8 cellular contexts compared by ENCODE assay signal in genomic region chr6:20811112-20811746, GRCh38.
DNase-seq lines count a peak whose midpoint lies in the region; ATAC-seq, FAIRE-seq and TF ChIP-seq lines count a peak whose summit lies in the region.

No MANE protein-coding gene starts in this region.

- CTCF ChIA-PET in OCI-LY7 (lab: Charles Lee; ENCODE audit: unreplicated experiment) = no interaction called here

- no peak for FAIRE-seq in frontal cortex (lab: Jason Lieb, UNC)

- no peak overlapping the region for H3K4me3 ChIP-seq in AG09309 (ENCODE audit: control insufficient read depth, low read depth, low read length)
- no peak overlapping the region for H3K4me3 ChIP-seq in gastroesophageal sphincter
- no peak overlapping the region for H3K4me3 ChIP-seq in OCI-LY7 (ENCODE audit: low read depth, low read length, poor library complexity, severe bottlenecking)

- WGBS in gastroesophageal sphincter (ENCODE audit: low coverage in 1 of 2), 2 donors = 10 to 19% methylated on average over 4 to 6 of the region's 6 CpGs

- no peaks in the 10 kb centered on the region for H3K9me2 ChIP-seq in OCI-LY7 (ENCODE audit: insufficient read depth, low read length)

- no peak for TF ChIP-seq EP300 in gastroesophageal sphincter (IDR thresholded peaks at IDR 0.05)

- H3K36me3 ChIP-seq in gastroesophageal sphincter (no peaks in the 10 kb centered on the region), OCI-LY7 (ENCODE audit: insufficient read depth, low read length) (no peaks in the 10 kb centered on the region)

- H3K9me3 ChIP-seq in gastroesophageal sphincter = peaks cover 0 to 16% (median 0%) of the 10 kb centered on the region in 3 donors
- no peaks in the 10 kb centered on the region for H3K9me3 ChIP-seq in OCI-LY7 (ENCODE audit: low read length)

- peaks cover 5% of the 10 kb centered on the region for H3K4me1 Mint-ChIP-seq in stimulated activated memory B cell treated with anti-CD40 and anti-IgM and Interleukin-4, amounts not matched to agents 10 μg/mL and 1 μg/mL and 100 μg/mL, for 72 hours

- H4K20me1 ChIP-seq in OCI-LY7 (ENCODE audit: insufficient read depth, low read length) = no peaks in the 10 kb centered on the region

- H3K36me3 Mint-ChIP-seq in stimulated activated memory B cell treated with anti-CD40 and anti-IgM and Interleukin-4, amounts not matched to agents 10 μg/mL and 1 μg/mL and 100 μg/mL, for 72 hours = peaks cover 53% of the 10 kb centered on the region

- H3K4me1 ChIP-seq in gastroesophageal sphincter (peaks cover 0 to 23% (median 0%) of the 10 kb centered on the region in 3 donors), OCI-LY7 (ENCODE audit: insufficient read depth, low read length, poor library complexity, severe bottlenecking) (no peaks in the 10 kb centered on the region)

- no peaks in the 10 kb centered on the region for H3K27me3 Mint-ChIP-seq in stimulated activated memory B cell treated with anti-CD40 and anti-IgM and Interleukin-4, amounts not matched to agents 10 μg/mL and 1 μg/mL and 100 μg/mL, for 72 hours

- no TSS peak for BruUV-seq in OCI-LY7 (replicated peaks; lab: Mats Ljungman, UMichigan)

- DNase-seq in AG09309 (ENCODE audit: low read depth) = peak; percentile 84
- peak; percentile 84 for DNase-seq in HT-29 (ENCODE audit: low spot score)
- DNase-seq in amniotic epithelial cell (ENCODE audit: low read depth) = peak; percentile 99
- peak; percentile 86 for DNase-seq in islet precursor cell
- no peak for DNase-seq in frontal cortex (ENCODE audit: low spot score in 2 of 2)
- DNase-seq in OCI-LY7 (ENCODE audit: low spot score) = no peak

- no peak for ATAC-seq in gastroesophageal sphincter
- ATAC-seq in stimulated activated memory B cell treated with anti-CD40 and anti-IgM and Interleukin-4, amounts not matched to agents 10 μg/mL and 1 μg/mL and 100 μg/mL, for 72 hours = no peak

- no peak overlapping the region for H3K27ac Mint-ChIP-seq in stimulated activated memory B cell treated with anti-CD40 and anti-IgM and Interleukin-4, amounts not matched to agents 10 μg/mL and 1 μg/mL and 100 μg/mL, for 72 hours

- TF ChIP-seq CTCF in AG09309 (IDR thresholded peaks at IDR 0.05; ENCODE audit: control insufficient read depth, insufficient read depth, low read depth, low read length, missing control alignments) (no peak), gastroesophageal sphincter (IDR thresholded peaks at IDR 0.05) (no peak), OCI-LY7 (conservative IDR thresholded peaks at IDR 0.05; ENCODE audit: low read length) (no peak)

- no peak overlapping the region for H2AFZ ChIP-seq in OCI-LY7 (ENCODE audit: low read length)

- POLR2A ChIA-PET in OCI-LY7 (lab: Charles Lee) = interaction anchor here (0.5 to 0.9 kb wide), 3 partner anchors 9 to 1557 kb away, joined by 3 to 5 read pairs (median 5); no protein-coding TSS in a partner anchor

- H3K27ac ChIP-seq in gastroesophageal sphincter = no peak overlapping the region
- no peak overlapping the region for H3K27ac ChIP-seq in OCI-LY7 (ENCODE audit: low read depth, low read length, poor library complexity, severe bottlenecking)

- H3K27me3 ChIP-seq in gastroesophageal sphincter = no peaks in the 10 kb centered on the region

- intact Hi-C loops in OCI-LY7 (cut with micrococcal nuclease; ENCODE audit: unreplicated experiment) = no loop called here

- peaks cover 7% of the 10 kb centered on the region for H3K9me3 Mint-ChIP-seq in stimulated activated memory B cell treated with anti-CD40 and anti-IgM and Interleukin-4, amounts not matched to agents 10 μg/mL and 1 μg/mL and 100 μg/mL, for 72 hours

- TF ChIP-seq POLR2A in gastroesophageal sphincter (IDR thresholded peaks at IDR 0.05) = no peak

- no peaks in the 10 kb centered on the region for H3K79me2 ChIP-seq in OCI-LY7 (ENCODE audit: insufficient read depth, low read depth, low read length)

- H3K4me3 Mint-ChIP-seq in stimulated activated memory B cell treated with anti-CD40 and anti-IgM and Interleukin-4, amounts not matched to agents 10 μg/mL and 1 μg/mL and 100 μg/mL, for 72 hours = no peak overlapping the region

- no peak overlapping the region for H3K4me2 ChIP-seq in OCI-LY7 (ENCODE audit: low read length)

Comparison
In these comparisons a context has a peak if more than half of its experiments do, and no peak if none do; other contexts are left out.
1. DNase-seq: peak in AG09309 (single experiment), HT-29 (single experiment), amniotic epithelial cell (single experiment) and islet precursor cell (single experiment); none in frontal cortex (0 of 2) and OCI-LY7 (single experiment).